Comparison of ENCODE assay signal across 1 cellular context in the genomic region with DNA sequence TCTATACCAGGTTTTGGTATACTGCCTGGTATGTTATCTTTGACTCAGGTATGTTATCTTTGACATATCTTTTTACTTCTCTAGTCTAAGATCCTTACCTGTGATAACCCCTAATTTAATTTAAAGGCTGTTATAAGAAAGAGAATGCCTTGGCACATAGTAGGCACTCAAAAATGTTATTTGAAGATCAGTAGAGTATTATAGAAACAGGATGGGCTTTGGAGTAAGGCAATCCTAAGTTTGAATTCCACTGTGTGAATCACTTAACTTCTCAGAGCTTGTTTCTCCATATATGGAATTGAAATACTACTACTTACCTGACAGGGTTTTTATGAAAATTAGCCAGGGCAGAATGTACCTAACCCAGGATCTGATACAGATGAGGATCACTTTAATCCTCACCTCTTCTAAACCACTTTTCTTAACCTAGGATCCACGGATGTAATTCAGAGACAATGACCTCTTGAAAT.
TF ChIP-seq lines count a peak whose summit lies in the region.

No MANE protein-coding gene starts in this region.

TF ChIP-seq in K562, 482 proteins besides CTCF, POLR2A, EP300 and RAD21 (continued from another document):
- TF ChIP-seq, protein P1, sequence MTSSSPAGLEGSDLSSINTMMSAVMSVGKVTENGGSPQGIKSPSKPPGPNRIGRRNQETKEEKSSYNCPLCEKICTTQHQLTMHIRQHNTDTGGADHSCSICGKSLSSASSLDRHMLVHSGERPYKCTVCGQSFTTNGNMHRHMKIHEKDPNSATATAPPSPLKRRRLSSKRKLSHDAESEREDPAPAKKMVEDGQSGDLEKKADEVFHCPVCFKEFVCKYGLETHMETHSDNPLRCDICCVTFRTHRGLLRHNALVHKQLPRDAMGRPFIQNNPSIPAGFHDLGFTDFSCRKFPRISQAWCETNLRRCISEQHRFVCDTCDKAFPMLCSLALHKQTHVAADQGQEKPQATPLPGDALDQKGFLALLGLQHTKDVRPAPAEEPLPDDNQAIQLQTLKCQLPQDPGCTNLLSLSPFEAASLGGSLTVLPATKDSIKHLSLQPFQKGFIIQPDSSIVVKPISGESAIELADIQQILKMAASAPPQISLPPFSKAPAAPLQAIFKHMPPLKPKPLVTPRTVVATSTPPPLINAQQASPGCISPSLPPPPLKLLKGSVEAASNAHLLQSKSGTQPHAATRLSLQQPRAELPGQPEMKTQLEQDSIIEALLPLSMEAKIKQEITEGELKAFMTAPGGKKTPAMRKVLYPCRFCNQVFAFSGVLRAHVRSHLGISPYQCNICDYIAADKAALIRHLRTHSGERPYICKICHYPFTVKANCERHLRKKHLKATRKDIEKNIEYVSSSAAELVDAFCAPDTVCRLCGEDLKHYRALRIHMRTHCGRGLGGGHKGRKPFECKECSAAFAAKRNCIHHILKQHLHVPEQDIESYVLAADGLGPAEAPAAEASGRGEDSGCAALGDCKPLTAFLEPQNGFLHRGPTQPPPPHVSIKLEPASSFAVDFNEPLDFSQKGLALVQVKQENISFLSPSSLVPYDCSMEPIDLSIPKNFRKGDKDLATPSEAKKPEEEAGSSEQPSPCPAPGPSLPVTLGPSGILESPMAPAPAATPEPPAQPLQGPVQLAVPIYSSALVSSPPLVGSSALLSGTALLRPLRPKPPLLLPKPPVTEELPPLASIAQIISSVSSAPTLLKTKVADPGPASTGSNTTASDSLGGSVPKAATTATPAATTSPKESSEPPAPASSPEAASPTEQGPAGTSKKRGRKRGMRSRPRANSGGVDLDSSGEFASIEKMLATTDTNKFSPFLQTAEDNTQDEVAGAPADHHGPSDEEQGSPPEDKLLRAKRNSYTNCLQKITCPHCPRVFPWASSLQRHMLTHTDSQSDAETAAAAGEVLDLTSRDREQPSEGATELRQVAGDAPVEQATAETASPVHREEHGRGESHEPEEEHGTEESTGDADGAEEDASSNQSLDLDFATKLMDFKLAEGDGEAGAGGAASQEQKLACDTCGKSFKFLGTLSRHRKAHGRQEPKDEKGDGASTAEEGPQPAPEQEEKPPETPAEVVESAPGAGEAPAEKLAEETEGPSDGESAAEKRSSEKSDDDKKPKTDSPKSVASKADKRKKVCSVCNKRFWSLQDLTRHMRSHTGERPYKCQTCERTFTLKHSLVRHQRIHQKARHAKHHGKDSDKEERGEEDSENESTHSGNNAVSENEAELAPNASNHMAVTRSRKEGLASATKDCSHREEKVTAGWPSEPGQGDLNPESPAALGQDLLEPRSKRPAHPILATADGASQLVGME (CRISPR knock-in tag; IDR thresholded peaks at IDR 0.05) = no peak
- TF ChIP-seq TAF15 (IDR thresholded peaks at IDR 0.05; ENCODE audit: low read depth, low read length) (no peak), SIN3B (IDR thresholded peaks at IDR 0.05; ENCODE audit: low read depth) (no peak), PHF21A (IDR thresholded peaks at IDR 0.05; ENCODE audit: borderline replicate concordance, low read depth) (no peak), HNRNPK (IDR thresholded peaks at IDR 0.05; ENCODE audit: low read depth, low read length, poor library complexity, severe bottlenecking) (no peak), PTRF (tag; IDR thresholded peaks at IDR 0.05) (no peak), ETV5 (CRISPR knock-in tag; IDR thresholded peaks at IDR 0.05; ENCODE audit: low read depth) (no peak), CEBPG (CRISPR knock-in tag; IDR thresholded peaks at IDR 0.05) (no peak), CEBPG (tag; conservative IDR thresholded peaks at IDR 0.05 in 1 of 2, IDR thresholded peaks at IDR 0.05 in 1 of 2) (no peak), CCNT2 (IDR thresholded peaks at IDR 0.05; ENCODE audit: borderline replicate concordance, extremely low read depth, insufficient read length, low read depth, low read length) (no peak), PHF20 (IDR thresholded peaks at IDR 0.05; ENCODE audit: partially characterized antibody) (no peak), RBM15 (IDR thresholded peaks at IDR 0.05; ENCODE audit: insufficient read depth, low read length) (no peak), ZNF121 (CRISPR knock-in tag; conservative IDR thresholded peaks at IDR 0.05) (no peak), KDM5B (IDR thresholded peaks at IDR 0.05; ENCODE audit: insufficient replicate concordance, low read depth, low read length) (no peak), ZBTB43 (CRISPR knock-in tag; IDR thresholded peaks at IDR 0.05) (no peak), ZNF384 (IDR thresholded peaks at IDR 0.05; ENCODE audit: low read depth, low read length) (no peak), RBM17 (IDR thresholded peaks at IDR 0.05; ENCODE audit: borderline replicate concordance, low read depth, low read length) (no peak), ELF4 (CRISPR knock-in tag; IDR thresholded peaks at IDR 0.05) (no peak), ZNF316 (IDR thresholded peaks at IDR 0.05) (no peak), CREB3L1 (IDR thresholded peaks at IDR 0.05; ENCODE audit: borderline replicate concordance, low read depth) (no peak), ZEB2 (IDR thresholded peaks at IDR 0.05) (peak; percentile 74; the same call in 1 of the 2 replicates), PTBP1 (IDR thresholded peaks at IDR 0.05; ENCODE audit: low read depth, low read length) (no peak), LEF1 (IDR thresholded peaks at IDR 0.05) (no peak), FOXK2 (conservative IDR thresholded peaks at IDR 0.05 in 1 of 2, IDR thresholded peaks at IDR 0.05 in 1 of 2; ENCODE audit: low read depth in 2 of 2) (no peak), GATAD2B (IDR thresholded peaks at IDR 0.05; ENCODE audit: borderline replicate concordance) (no peak), ZNF586 (CRISPR knock-in tag; conservative IDR thresholded peaks at IDR 0.05) (no peak), ZNF76 (CRISPR knock-in tag; IDR thresholded peaks at IDR 0.05; ENCODE audit: borderline replicate concordance) (no peak), BDP1 (IDR thresholded peaks at IDR 0.05; ENCODE audit: insufficient read depth, insufficient read length) (no peak), FOS (IDR thresholded peaks at IDR 0.05; ENCODE audit: extremely low read depth, insufficient read length) (no peak)
- TF ChIP-seq, protein P2, sequence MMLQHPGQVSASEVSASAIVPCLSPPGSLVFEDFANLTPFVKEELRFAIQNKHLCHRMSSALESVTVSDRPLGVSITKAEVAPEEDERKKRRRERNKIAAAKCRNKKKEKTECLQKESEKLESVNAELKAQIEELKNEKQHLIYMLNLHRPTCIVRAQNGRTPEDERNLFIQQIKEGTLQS (IDR thresholded peaks at IDR 0.05) = no peak
- TF ChIP-seq, protein P2 (CRISPR knock-in tag; conservative IDR thresholded peaks at IDR 0.05) = no peak
- TF ChIP-seq, protein P3, sequence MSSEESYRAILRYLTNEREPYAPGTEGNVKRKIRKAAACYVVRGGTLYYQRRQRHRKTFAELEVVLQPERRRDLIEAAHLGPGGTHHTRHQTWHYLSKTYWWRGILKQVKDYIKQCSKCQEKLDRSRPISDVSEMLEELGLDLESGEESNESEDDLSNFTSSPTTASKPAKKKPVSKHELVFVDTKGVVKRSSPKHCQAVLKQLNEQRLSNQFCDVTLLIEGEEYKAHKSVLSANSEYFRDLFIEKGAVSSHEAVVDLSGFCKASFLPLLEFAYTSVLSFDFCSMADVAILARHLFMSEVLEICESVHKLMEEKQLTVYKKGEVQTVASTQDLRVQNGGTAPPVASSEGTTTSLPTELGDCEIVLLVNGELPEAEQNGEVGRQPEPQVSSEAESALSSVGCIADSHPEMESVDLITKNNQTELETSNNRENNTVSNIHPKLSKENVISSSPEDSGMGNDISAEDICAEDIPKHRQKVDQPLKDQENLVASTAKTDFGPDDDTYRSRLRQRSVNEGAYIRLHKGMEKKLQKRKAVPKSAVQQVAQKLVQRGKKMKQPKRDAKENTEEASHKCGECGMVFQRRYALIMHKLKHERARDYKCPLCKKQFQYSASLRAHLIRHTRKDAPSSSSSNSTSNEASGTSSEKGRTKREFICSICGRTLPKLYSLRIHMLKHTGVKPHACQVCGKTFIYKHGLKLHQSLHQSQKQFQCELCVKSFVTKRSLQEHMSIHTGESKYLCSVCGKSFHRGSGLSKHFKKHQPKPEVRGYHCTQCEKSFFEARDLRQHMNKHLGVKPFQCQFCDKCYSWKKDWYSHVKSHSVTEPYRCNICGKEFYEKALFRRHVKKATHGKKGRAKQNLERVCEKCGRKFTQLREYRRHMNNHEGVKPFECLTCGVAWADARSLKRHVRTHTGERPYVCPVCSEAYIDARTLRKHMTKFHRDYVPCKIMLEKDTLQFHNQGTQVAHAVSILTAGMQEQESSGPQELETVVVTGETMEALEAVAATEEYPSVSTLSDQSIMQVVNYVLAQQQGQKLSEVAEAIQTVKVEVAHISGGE (CRISPR knock-in tag; IDR thresholded peaks at IDR 0.05) = peak in 1 of 3 experiments; percentile 60; a peak in 2 of 6 replicates
- TF ChIP-seq, protein P4, sequence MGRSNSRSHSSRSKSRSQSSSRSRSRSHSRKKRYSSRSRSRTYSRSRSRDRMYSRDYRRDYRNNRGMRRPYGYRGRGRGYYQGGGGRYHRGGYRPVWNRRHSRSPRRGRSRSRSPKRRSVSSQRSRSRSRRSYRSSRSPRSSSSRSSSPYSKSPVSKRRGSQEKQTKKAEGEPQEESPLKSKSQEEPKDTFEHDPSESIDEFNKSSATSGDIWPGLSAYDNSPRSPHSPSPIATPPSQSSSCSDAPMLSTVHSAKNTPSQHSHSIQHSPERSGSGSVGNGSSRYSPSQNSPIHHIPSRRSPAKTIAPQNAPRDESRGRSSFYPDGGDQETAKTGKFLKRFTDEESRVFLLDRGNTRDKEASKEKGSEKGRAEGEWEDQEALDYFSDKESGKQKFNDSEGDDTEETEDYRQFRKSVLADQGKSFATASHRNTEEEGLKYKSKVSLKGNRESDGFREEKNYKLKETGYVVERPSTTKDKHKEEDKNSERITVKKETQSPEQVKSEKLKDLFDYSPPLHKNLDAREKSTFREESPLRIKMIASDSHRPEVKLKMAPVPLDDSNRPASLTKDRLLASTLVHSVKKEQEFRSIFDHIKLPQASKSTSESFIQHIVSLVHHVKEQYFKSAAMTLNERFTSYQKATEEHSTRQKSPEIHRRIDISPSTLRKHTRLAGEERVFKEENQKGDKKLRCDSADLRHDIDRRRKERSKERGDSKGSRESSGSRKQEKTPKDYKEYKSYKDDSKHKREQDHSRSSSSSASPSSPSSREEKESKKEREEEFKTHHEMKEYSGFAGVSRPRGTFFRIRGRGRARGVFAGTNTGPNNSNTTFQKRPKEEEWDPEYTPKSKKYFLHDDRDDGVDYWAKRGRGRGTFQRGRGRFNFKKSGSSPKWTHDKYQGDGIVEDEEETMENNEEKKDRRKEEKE (IDR thresholded peaks at IDR 0.05; ENCODE audit: borderline replicate concordance in 1 of 2, control insufficient read depth in 1 of 2, low read depth in 2 of 2, low read length in 1 of 2) = no peak; a peak in 1 of 4 replicates
- TF ChIP-seq, protein P5, sequence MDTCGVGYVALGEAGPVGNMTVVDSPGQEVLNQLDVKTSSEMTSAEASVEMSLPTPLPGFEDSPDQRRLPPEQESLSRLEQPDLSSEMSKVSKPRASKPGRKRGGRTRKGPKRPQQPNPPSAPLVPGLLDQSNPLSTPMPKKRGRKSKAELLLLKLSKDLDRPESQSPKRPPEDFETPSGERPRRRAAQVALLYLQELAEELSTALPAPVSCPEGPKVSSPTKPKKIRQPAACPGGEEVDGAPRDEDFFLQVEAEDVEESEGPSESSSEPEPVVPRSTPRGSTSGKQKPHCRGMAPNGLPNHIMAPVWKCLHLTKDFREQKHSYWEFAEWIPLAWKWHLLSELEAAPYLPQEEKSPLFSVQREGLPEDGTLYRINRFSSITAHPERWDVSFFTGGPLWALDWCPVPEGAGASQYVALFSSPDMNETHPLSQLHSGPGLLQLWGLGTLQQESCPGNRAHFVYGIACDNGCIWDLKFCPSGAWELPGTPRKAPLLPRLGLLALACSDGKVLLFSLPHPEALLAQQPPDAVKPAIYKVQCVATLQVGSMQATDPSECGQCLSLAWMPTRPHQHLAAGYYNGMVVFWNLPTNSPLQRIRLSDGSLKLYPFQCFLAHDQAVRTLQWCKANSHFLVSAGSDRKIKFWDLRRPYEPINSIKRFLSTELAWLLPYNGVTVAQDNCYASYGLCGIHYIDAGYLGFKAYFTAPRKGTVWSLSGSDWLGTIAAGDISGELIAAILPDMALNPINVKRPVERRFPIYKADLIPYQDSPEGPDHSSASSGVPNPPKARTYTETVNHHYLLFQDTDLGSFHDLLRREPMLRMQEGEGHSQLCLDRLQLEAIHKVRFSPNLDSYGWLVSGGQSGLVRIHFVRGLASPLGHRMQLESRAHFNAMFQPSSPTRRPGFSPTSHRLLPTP (IDR thresholded peaks at IDR 0.05; ENCODE audit: borderline replicate concordance, extremely low read depth, insufficient read length) = no peak
